ENCODE assay signal across 25 cellular contexts in the genomic region with DNA sequence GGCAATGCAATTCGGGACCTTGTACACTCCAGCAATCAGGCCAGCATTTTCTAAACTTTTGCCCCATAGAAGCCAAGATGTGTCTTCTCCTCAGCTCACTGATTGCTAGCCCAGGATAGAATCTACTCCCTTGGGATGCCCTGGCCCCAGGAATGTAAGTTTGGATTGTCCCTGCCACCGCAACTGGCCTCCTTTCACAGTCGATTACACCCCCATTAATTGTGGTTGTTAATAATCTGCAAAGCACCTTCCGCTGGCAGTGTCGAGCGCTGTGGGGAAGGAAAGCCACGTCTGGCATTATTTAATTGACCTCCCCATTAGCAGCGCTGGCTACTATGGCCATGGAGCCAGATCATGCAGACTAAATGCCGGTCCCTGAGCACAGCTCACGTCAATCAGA.
"Had no signal": no experiment of that assay in that cellular context is flagged by ENCODE, and none has a peak within 500 bp of the region (broad histone marks: within the 10 kb centered on the region; RNA-seq: fewer than 3 reads in every experiment).

No MANE protein-coding gene starts in this region.

- DNase-seq: hippocampal formation; left cardiac atrium; left lung; lower lobe of right lung; mammary epithelial cell; mesenchymal stem cell; naive thymus-derived CD8-positive, alpha-beta T cell; ovary; right cardiac atrium; stimulated activated CD4-positive, alpha-beta T cell treated with anti-CD3 and anti-CD28 coated beads, Interleukin-12 subunit alpha, Interleukin-12 subunit beta, amount 100 ng/mL, for 4 hours; stimulated activated CD4-positive, alpha-beta T cell treated with anti-CD3 and anti-CD28 coated beads, Interleukin-15, amount 100 ng/mL, for 24 hours; stimulated activated CD4-positive, alpha-beta T cell treated with anti-CD3 and anti-CD28 coated beads, Interleukin-2, amount 100 ng/mL, for 24 hours; stimulated activated CD4-positive, alpha-beta T cell treated with anti-CD3 and anti-CD28 coated beads, Interleukin-4, amount 100 ng/mL, for 1 hour; stimulated activated naive B cell treated with anti-CD40 and anti-IgM and Interleukin-4, amounts not matched to agents 10 μg/mL and 1 μg/mL and 100 μg/mL, for 72 hours; stimulated activated naive CD8-positive, alpha-beta T cell treated with anti-CD3 and anti-CD28 coated beads, Interleukin-15, Interleukin-2, amounts not matched to agents 100 U/mL and 50 U/mL, for 24 hours; stomach; testis; thyroid gland; transverse colon; upper lobe of left lung had no signal

- H3K4me1 ChIP-seq: left lung, lower lobe of right lung, stomach, testis, thyroid gland, transverse colon, upper lobe of left lung, vagina had no signal

- H3K36me3 Mint-ChIP-seq: naive thymus-derived CD8-positive, alpha-beta T cell; stimulated activated naive B cell treated with anti-CD40 and anti-IgM and Interleukin-4, amounts not matched to agents 10 μg/mL and 1 μg/mL and 100 μg/mL, for 72 hours had no signal

- FAIRE-seq: keratinocyte had no signal

- H3K4me3 ChIP-seq: left lung, lower lobe of right lung, ovary, skin epidermis, stomach, testis, thyroid gland, transverse colon, upper lobe of left lung, vagina had no signal

- H3K4me1 Mint-ChIP-seq: naive thymus-derived CD8-positive, alpha-beta T cell; nephron; stimulated activated naive B cell treated with anti-CD40 and anti-IgM and Interleukin-4, amounts not matched to agents 10 μg/mL and 1 μg/mL and 100 μg/mL, for 72 hours had no signal

- H3K27me3 ChIP-seq: left lung, ovary, stomach, testis, thyroid gland, transverse colon, upper lobe of left lung, vagina had no signal

- H3K27ac Mint-ChIP-seq: nephron; progenitor cell of endocrine pancreas; stimulated activated naive B cell treated with anti-CD40 and anti-IgM and Interleukin-4, amounts not matched to agents 10 μg/mL and 1 μg/mL and 100 μg/mL, for 72 hours had no signal

- H3K4me3 Mint-ChIP-seq: naive thymus-derived CD8-positive, alpha-beta T cell; nephron; stimulated activated naive B cell treated with anti-CD40 and anti-IgM and Interleukin-4, amounts not matched to agents 10 μg/mL and 1 μg/mL and 100 μg/mL, for 72 hours had no signal

- H3K27me3 Mint-ChIP-seq: progenitor cell of endocrine pancreas; stimulated activated naive B cell treated with anti-CD40 and anti-IgM and Interleukin-4, amounts not matched to agents 10 μg/mL and 1 μg/mL and 100 μg/mL, for 72 hours had no signal

- H3K36me3 ChIP-seq: left lung, lower lobe of right lung, ovary, stomach, thyroid gland, transverse colon, upper lobe of left lung, vagina had no signal

- H3K9me3 ChIP-seq: left lung, lower lobe of right lung, ovary, stomach, testis, thyroid gland, transverse colon, upper lobe of left lung, vagina had no signal

- H3K27ac ChIP-seq: left lung, lower lobe of right lung, ovary, skin epidermis, stomach, testis, thyroid gland, transverse colon, upper lobe of left lung, vagina had no signal

- H3K9me3 Mint-ChIP-seq: nephron; stimulated activated naive B cell treated with anti-CD40 and anti-IgM and Interleukin-4, amounts not matched to agents 10 μg/mL and 1 μg/mL and 100 μg/mL, for 72 hours had no signal
